In the genomic region with DNA sequence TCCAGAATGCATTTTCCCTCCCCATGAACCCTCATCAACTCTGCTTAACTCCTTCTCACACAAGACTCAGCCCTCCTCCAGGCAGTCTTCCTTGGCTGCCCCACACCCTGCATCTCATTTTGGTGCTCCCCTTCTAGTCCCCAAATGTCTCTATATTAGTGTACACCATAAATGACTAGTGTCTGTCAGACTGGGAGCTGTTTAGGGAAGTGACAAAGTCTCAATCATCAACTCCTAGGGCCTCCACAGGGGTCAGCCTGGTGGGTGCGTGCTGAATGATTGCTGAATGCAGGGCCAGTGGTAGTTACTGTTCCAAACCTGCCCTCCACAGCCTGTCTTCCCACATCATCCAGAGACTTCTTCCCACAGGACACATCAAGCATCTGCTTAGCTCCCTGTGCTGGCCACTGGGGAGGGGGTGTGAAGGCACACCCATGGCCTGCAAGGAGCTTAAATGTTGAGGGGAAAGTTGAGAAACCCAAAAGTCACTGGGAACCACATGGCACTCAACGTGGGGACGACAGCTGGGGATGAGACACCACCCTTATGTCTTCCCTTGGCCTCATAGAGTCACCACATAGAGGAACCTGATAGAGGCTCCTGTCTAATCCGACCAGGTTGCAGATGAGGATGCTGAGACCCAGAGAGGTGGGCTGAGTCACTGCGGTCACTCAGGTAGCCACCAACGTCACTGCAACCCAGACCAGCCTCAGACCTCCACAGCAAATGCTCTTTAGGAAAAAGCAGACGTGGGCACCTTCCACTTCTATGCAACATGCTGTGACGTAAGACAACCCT, we compare ENCODE assay signal across 11 cellular contexts.
DNase-seq lines count a peak whose midpoint lies in the region; ATAC-seq and TF ChIP-seq lines count a peak whose summit lies in the region.
"Had no signal": no experiment of that assay in that cellular context is flagged by ENCODE, and none has a peak within 500 bp of the region (broad histone marks: within the 10 kb centered on the region; RNA-seq: fewer than 3 reads in every experiment).

No MANE protein-coding gene starts in this region.

- H3K9me3 ChIP-seq in mucosa of descending colon, result no peaks in the 10 kb centered on the region
- H3K9me3 ChIP-seq: Peyer's patch had no signal

- H3K9me3 Mint-ChIP-seq in activated CD4-positive, alpha-beta T cell treated with anti-CD3 and anti-CD28 coated beads, Interleukin-2, amount 10 ng/mL, durations not matched to agents 7 days and 5 days, result no peaks in the 10 kb centered on the region
- H3K9me3 Mint-ChIP-seq in activated T-helper 2 cell treated with anti-CD3 and anti-CD28 coated beads, Interferon-gamma antibody, Interleukin-2, Interleukin-4, amounts not matched to agents 10 μg/mL and 5 μg/mL and 100 μg/mL, durations not matched to agents 14 hours and 24 hours and 36 hours, result no peaks in the 10 kb centered on the region
- H3K9me3 Mint-ChIP-seq in WTC11, result no peaks in the 10 kb centered on the region

- POLR2A ChIA-PET in activated CD4-positive, alpha-beta T cell treated with anti-CD3 and anti-CD28 coated beads, Interleukin-2, amount 10 ng/mL, durations not matched to agents 7 days and 5 days (lab: Charles Lee), result no interaction called here
- POLR2A ChIA-PET in WTC11 (lab: Charles Lee), result no interaction called here

- peak; percentile 55 for DNase-seq in activated CD4-positive, alpha-beta T cell treated with anti-CD3 and anti-CD28 coated beads, Interleukin-2, amount 10 ng/mL, durations not matched to agents 7 days and 5 days
- no peak for DNase-seq in activated CD4-positive, alpha-beta T cell treated with anti-CD3 and anti-CD28 coated beads, Interleukin-2, amount 50 U/mL, for 1 hour
- no peak for DNase-seq in activated T-helper 2 cell treated with anti-CD3 and anti-CD28 coated beads, Interferon-gamma antibody, Interleukin-2, Interleukin-4, amounts not matched to agents 10 μg/mL and 5 μg/mL and 100 μg/mL, durations not matched to agents 14 hours and 24 hours and 36 hours (ENCODE audit: low spot score)
- no peak for DNase-seq in stimulated activated naive CD8-positive, alpha-beta T cell treated with anti-CD3 and anti-CD28 coated beads, Interleukin-15, Interleukin-2, amounts not matched to agents 100 U/mL and 50 U/mL, for 24 hours
- DNase-seq in mucosa of descending colon, result no peak
- no peak for DNase-seq in NCI-H2081 treated with DMSO at 0.1 percent for 48 hours (lab: John Stamatoyannopoulos, UW)
- DNase-seq in WTC11 (ENCODE audit: low spot score), result no peak
- DNase-seq: NCI-H1694 had no signal

- no peaks in the 10 kb centered on the region for H3K36me3 ChIP-seq in mucosa of descending colon (ENCODE audit: low read depth)
- H3K36me3 ChIP-seq: Peyer's patch had no signal

- H3K27me3 Mint-ChIP-seq in activated CD4-positive, alpha-beta T cell treated with anti-CD3 and anti-CD28 coated beads, Interleukin-2, amount 10 ng/mL, durations not matched to agents 7 days and 5 days, result no peaks in the 10 kb centered on the region
- no peaks in the 10 kb centered on the region for H3K27me3 Mint-ChIP-seq in activated T-helper 2 cell treated with anti-CD3 and anti-CD28 coated beads, Interferon-gamma antibody, Interleukin-2, Interleukin-4, amounts not matched to agents 10 μg/mL and 5 μg/mL and 100 μg/mL, durations not matched to agents 14 hours and 24 hours and 36 hours (ENCODE audit: low read depth)
- H3K27me3 Mint-ChIP-seq in WTC11 (ENCODE audit: low read depth), result no peaks in the 10 kb centered on the region; the same call in 1 of the 2 replicates

- ATAC-seq in HG03039 (IDR thresholded peaks at IDR 0.05; ENCODE audit: unreplicated experiment), result peak; percentile 32
- ATAC-seq in stimulated activated naive CD8-positive, alpha-beta T cell treated with anti-CD3 and anti-CD28 coated beads, Interleukin-15, Interleukin-2, amounts not matched to agents 100 U/mL and 50 U/mL, for 24 hours, result peak; percentile 40
- ATAC-seq in mucosa of descending colon, result no peak
- no peak for ATAC-seq in WTC11
- ATAC-seq: sciatic nerve had no signal

- intact Hi-C loops in activated T-helper 2 cell treated with anti-CD3 and anti-CD28 coated beads, Interferon-gamma antibody, Interleukin-2, Interleukin-4, amounts not matched to agents 10 μg/mL and 5 μg/mL and 100 μg/mL, durations not matched to agents 14 hours and 24 hours and 36 hours (cut with micrococcal nuclease), result no loop called here
- intact Hi-C loops in mucosa of descending colon (cut with DNase I, micrococcal nuclease), result loop anchor here in 1 of 2 donors (5.0 kb wide), 1 partner anchor 35 kb away; no protein-coding TSS in a partner anchor

- no peak overlapping the region for H3K4me3 ChIP-seq in mucosa of descending colon
- H3K4me3 ChIP-seq: Peyer's patch had no signal

- peak overlapping the region; percentile 47 for H3K27ac Mint-ChIP-seq in activated CD4-positive, alpha-beta T cell treated with anti-CD3 and anti-CD28 coated beads, Interleukin-2, amount 10 ng/mL, durations not matched to agents 7 days and 5 days
- H3K27ac Mint-ChIP-seq in activated T-helper 2 cell treated with anti-CD3 and anti-CD28 coated beads, Interferon-gamma antibody, Interleukin-2, Interleukin-4, amounts not matched to agents 10 μg/mL and 5 μg/mL and 100 μg/mL, durations not matched to agents 14 hours and 24 hours and 36 hours, result peak overlapping the region; percentile 73
- no peak overlapping the region for H3K27ac Mint-ChIP-seq in WTC11

- peak overlapping the region; percentile 35 for H3K4me3 Mint-ChIP-seq in activated CD4-positive, alpha-beta T cell treated with anti-CD3 and anti-CD28 coated beads, Interleukin-2, amount 10 ng/mL, durations not matched to agents 7 days and 5 days
- H3K4me3 Mint-ChIP-seq in activated T-helper 2 cell treated with anti-CD3 and anti-CD28 coated beads, Interferon-gamma antibody, Interleukin-2, Interleukin-4, amounts not matched to agents 10 μg/mL and 5 μg/mL and 100 μg/mL, durations not matched to agents 14 hours and 24 hours and 36 hours (ENCODE audit: low read depth), result peak overlapping the region; percentile 41
- H3K4me3 Mint-ChIP-seq in WTC11, result no peak overlapping the region

- H3K36me3 Mint-ChIP-seq in activated CD4-positive, alpha-beta T cell treated with anti-CD3 and anti-CD28 coated beads, Interleukin-2, amount 10 ng/mL, durations not matched to agents 7 days and 5 days (ENCODE audit: low read depth), result peaks cover 2% of the 10 kb centered on the region
- no peaks in the 10 kb centered on the region for H3K36me3 Mint-ChIP-seq in activated T-helper 2 cell treated with anti-CD3 and anti-CD28 coated beads, Interferon-gamma antibody, Interleukin-2, Interleukin-4, amounts not matched to agents 10 μg/mL and 5 μg/mL and 100 μg/mL, durations not matched to agents 14 hours and 24 hours and 36 hours (ENCODE audit: low read depth)
- H3K36me3 Mint-ChIP-seq in WTC11, result no peaks in the 10 kb centered on the region

- no peaks in the 10 kb centered on the region for H3K4me1 ChIP-seq in mucosa of descending colon (ENCODE audit: low read depth)

- CTCF ChIA-PET in activated CD4-positive, alpha-beta T cell treated with anti-CD3 and anti-CD28 coated beads, Interleukin-2, amount 10 ng/mL, durations not matched to agents 7 days and 5 days (lab: Charles Lee), result interaction anchor here (0.9 to 10.0 kb wide), 3 partner anchors 13 to 35 kb away, joined by 4 to 87 read pairs (median 12); no protein-coding TSS in a partner anchor
- CTCF ChIA-PET in WTC11 (lab: Charles Lee), result no interaction called here

- no peak for TF ChIP-seq CTCF in mucosa of descending colon (IDR thresholded peaks at IDR 0.05)
- TF ChIP-seq CTCF in WTC11 (IDR thresholded peaks at IDR 0.05), result no peak

- peaks cover 84% of the 10 kb centered on the region for H3K4me1 Mint-ChIP-seq in activated CD4-positive, alpha-beta T cell treated with anti-CD3 and anti-CD28 coated beads, Interleukin-2, amount 10 ng/mL, durations not matched to agents 7 days and 5 days
- H3K4me1 Mint-ChIP-seq in activated T-helper 2 cell treated with anti-CD3 and anti-CD28 coated beads, Interferon-gamma antibody, Interleukin-2, Interleukin-4, amounts not matched to agents 10 μg/mL and 5 μg/mL and 100 μg/mL, durations not matched to agents 14 hours and 24 hours and 36 hours (ENCODE audit: low read depth), result peaks cover 68% of the 10 kb centered on the region
- peaks cover 19% of the 10 kb centered on the region for H3K4me1 Mint-ChIP-seq in WTC11

TF ChIP-seq in WTC11, 78 proteins besides CTCF, POLR2A, EP300 and RAD21:
- TF ChIP-seq ATF1 (CRISPR knock-in tag; IDR thresholded peaks at IDR 0.05), result no peak
- TF ChIP-seq, protein P1, sequence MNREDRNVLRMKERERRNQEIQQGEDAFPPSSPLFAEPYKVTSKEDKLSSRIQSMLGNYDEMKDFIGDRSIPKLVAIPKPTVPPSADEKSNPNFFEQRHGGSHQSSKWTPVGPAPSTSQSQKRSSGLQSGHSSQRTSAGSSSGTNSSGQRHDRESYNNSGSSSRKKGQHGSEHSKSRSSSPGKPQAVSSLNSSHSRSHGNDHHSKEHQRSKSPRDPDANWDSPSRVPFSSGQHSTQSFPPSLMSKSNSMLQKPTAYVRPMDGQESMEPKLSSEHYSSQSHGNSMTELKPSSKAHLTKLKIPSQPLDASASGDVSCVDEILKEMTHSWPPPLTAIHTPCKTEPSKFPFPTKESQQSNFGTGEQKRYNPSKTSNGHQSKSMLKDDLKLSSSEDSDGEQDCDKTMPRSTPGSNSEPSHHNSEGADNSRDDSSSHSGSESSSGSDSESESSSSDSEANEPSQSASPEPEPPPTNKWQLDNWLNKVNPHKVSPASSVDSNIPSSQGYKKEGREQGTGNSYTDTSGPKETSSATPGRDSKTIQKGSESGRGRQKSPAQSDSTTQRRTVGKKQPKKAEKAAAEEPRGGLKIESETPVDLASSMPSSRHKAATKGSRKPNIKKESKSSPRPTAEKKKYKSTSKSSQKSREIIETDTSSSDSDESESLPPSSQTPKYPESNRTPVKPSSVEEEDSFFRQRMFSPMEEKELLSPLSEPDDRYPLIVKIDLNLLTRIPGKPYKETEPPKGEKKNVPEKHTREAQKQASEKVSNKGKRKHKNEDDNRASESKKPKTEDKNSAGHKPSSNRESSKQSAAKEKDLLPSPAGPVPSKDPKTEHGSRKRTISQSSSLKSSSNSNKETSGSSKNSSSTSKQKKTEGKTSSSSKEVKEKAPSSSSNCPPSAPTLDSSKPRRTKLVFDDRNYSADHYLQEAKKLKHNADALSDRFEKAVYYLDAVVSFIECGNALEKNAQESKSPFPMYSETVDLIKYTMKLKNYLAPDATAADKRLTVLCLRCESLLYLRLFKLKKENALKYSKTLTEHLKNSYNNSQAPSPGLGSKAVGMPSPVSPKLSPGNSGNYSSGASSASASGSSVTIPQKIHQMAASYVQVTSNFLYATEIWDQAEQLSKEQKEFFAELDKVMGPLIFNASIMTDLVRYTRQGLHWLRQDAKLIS (CRISPR knock-in tag; IDR thresholded peaks at IDR 0.05; ENCODE audit: borderline replicate concordance), result no peak
- TF ChIP-seq ZNF423 (CRISPR knock-in tag; IDR thresholded peaks at IDR 0.05), result no peak

Comparison
In these comparisons a context has a peak if more than half of its experiments do, and no peak if none do; other contexts are left out.
1. ATAC-seq: peak in HG03039 (single experiment) and stimulated activated naive CD8-positive, alpha-beta T cell treated with anti-CD3 and anti-CD28 coated beads, Interleukin-15, Interleukin-2, amounts not matched to agents 100 U/mL and 50 U/mL, for 24 hours (single experiment); none in mucosa of descending colon (single experiment) and WTC11 (single experiment).